2 cellular contexts compared by ENCODE assay signal in the genomic region with DNA sequence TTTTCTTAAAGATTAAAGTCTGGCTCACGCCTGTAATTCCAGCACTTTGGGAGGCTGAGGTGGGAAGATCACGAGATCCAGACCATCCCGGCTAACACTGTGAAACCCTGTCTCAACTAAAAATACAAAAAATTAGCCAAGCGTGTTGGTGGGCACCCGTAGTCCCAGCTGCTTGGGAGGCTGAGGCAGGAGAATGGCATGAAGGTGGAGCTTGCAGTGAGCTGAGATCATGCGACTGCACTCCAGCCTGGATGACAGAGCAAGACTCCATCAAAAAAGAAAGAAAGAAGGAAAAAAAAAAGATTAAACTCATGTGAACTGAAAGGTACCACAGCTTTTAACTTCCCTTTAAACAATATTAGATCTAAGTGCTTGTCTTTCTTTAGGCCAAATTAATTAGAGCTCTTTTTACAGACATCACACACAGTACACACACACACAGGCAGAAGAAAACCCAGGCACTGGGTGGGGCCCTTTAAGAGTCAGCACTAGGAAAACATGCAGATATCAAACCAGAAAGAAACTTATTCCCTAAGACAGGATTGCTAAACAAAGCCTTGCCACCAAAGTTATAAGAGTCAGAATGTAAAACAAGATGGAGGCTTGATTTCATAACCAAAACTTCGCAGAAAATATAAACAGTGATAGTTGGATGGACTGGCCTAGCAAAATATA.
TF ChIP-seq lines count a peak whose summit lies in the region.

No MANE protein-coding gene starts in this region.

TF ChIP-seq in GM23338, 12 proteins besides CTCF, POLR2A, EP300 and RAD21 (continued from another document):
- TF ChIP-seq NANOG (IDR thresholded peaks at IDR 0.05; ENCODE audit: borderline replicate concordance) (no peak), POLR2AphosphoS5 (IDR thresholded peaks at IDR 0.05; ENCODE audit: low read depth) (no peak), STAT1 (IDR thresholded peaks at IDR 0.05; ENCODE audit: unreplicated experiment) (no peak)

TF ChIP-seq in WTC11, 78 proteins besides CTCF, POLR2A, EP300 and RAD21 (continued from another document):
- TF ChIP-seq, protein P1, sequence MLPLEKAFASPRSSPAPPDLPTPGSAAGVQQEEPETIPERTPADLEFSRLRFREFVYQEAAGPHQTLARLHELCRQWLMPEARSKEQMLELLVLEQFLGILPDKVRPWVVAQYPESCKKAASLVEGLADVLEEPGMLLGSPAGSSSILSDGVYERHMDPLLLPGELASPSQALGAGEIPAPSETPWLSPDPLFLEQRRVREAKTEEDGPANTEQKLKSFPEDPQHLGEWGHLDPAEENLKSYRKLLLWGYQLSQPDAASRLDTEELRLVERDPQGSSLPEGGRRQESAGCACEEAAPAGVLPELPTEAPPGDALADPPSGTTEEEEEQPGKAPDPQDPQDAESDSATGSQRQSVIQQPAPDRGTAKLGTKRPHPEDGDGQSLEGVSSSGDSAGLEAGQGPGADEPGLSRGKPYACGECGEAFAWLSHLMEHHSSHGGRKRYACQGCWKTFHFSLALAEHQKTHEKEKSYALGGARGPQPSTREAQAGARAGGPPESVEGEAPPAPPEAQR (CRISPR knock-in tag; IDR thresholded peaks at IDR 0.05), result no peak
- TF ChIP-seq PRRX2 (CRISPR knock-in tag; IDR thresholded peaks at IDR 0.05), result no peak
